14 cellular contexts compared by ENCODE assay signal in the genomic region with DNA sequence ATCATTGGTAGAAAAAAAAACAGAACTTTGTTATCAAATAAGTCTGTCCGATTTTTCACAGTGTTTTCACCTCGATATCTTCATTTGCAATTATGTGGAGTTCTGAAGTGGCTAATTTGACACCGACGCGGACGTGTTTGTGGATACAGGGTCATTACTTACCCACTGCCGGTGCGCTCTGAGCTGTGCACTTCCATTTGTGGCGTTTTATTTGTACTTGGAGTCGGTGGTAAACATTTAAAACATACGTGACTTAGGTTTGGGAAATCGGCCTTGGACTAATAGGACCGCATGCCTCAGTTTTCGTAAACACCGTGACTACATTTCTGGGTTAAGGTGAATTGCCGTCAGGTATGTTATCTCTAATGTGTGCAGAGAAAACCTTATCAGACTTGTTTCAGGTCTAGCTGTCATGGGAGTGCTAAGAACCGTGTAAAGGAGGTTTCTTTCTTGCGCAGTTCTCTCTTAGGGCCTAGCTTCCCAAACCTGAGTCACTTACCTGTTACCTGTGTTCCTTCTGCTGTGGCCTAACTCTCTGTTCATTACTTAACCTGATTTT. TPM values are rescaled to one million over a fixed set of nuclear protein-coding genes. Genes with fewer than 3 reads are reported as not detected.
DNase-seq lines count a peak whose midpoint lies in the region; ATAC-seq, FAIRE-seq and TF ChIP-seq lines count a peak whose summit lies in the region.
"Had no signal": no experiment of that assay in that cellular context is flagged by ENCODE, and none has a peak within 500 bp of the region (broad histone marks: within the 10 kb centered on the region; RNA-seq: fewer than 3 reads in every experiment).

No MANE protein-coding gene starts in this region.

- H3K4me1 ChIP-seq in HepG2 (ENCODE audit: insufficient read depth, low read length) = no peaks in the 10 kb centered on the region
- no peaks in the 10 kb centered on the region for H3K4me1 ChIP-seq in CD8-positive, alpha-beta memory T cell (ENCODE audit: insufficient read depth, low read length)
- peaks cover 17% of the 10 kb centered on the region for H3K4me1 ChIP-seq in foreskin keratinocyte
- H3K4me1 ChIP-seq: BLaER1 had no signal

- H2AFZ ChIP-seq in HepG2 (ENCODE audit: low read length) = no peak overlapping the region
- H2AFZ ChIP-seq: PC-9 had no signal

- TF ChIP-seq CTCF in HepG2 (CRISPR knock-in tag; IDR thresholded peaks at IDR 0.05) (no peak), foreskin keratinocyte (conservative IDR thresholded peaks at IDR 0.05) (no peak)

- FAIRE-seq in HepG2 (lab: Jason Lieb, UNC) = no peak
- FAIRE-seq: H54 had no signal

- POLR2A ChIA-PET in HepG2 (lab: Yijun Ruan, JAX) = no interaction called here
- POLR2A ChIA-PET in CD8-positive, alpha-beta memory T cell (lab: Charles Lee) = no interaction called here

- H3K4me1 Mint-ChIP-seq in stimulated activated naive CD8-positive, alpha-beta T cell treated with anti-CD3 and anti-CD28 coated beads, Interleukin-15, amount 100 ng/mL, for 72 hours = peaks cover 10% of the 10 kb centered on the region
- peaks cover 0 to 5% (median 3%) of the 10 kb centered on the region in 3 donors for H3K4me1 Mint-ChIP-seq in CD8-positive, alpha-beta memory T cell

- TF ChIP-seq EP300 in HepG2 (IDR thresholded peaks at IDR 0.05; ENCODE audit: low read depth in 2 of 2, low read length in 2 of 2) (no peak), HepG2 (CRISPR knock-in tag; IDR thresholded peaks at IDR 0.05; ENCODE audit: borderline replicate concordance) (no peak)

- ATAC-seq in stimulated activated naive CD8-positive, alpha-beta T cell treated with anti-CD3 and anti-CD28 coated beads, Interleukin-15, amount 100 ng/mL, for 72 hours = no peak
- no peak for ATAC-seq in stimulated activated naive CD8-positive, alpha-beta T cell treated with anti-CD3 and anti-CD28 coated beads, Interleukin-15, Interleukin-2, amounts not matched to agents 100 U/mL and 50 U/mL, for 24 hours
- ATAC-seq in HepG2 = no peak
- ATAC-seq in activated CD4-positive, CD25-positive, alpha-beta regulatory T cell treated with anti-CD3 and anti-CD28 coated beads, Interleukin-2, amount 50 U/mL, for 24 hours = no peak
- ATAC-seq in foreskin keratinocyte = no peak

- TF ChIP-seq RAD21 in HepG2 (CRISPR knock-in tag; IDR thresholded peaks at IDR 0.05) = no peak

- H3K27ac ChIP-seq in HepG2 (ENCODE audit: extremely low read length, insufficient read depth, low read length) (no peak overlapping the region), foreskin keratinocyte (no peak overlapping the region)
- no peak overlapping the region for H3K27ac ChIP-seq in CD8-positive, alpha-beta memory T cell (ENCODE audit: low read depth, low read length)
- H3K27ac ChIP-seq: BLaER1, PC-9 had no signal

- DNase-seq in stimulated activated naive CD8-positive, alpha-beta T cell treated with anti-CD3 and anti-CD28 coated beads, Interleukin-15, amount 100 ng/mL, for 72 hours = no peak
- no peak for DNase-seq in stimulated activated naive CD8-positive, alpha-beta T cell treated with anti-CD3 and anti-CD28 coated beads, Interleukin-15, Interleukin-2, amounts not matched to agents 100 U/mL and 50 U/mL, for 24 hours
- DNase-seq in NCI-H2107 treated with DMSO at 0.1 percent for 48 hours (lab: John Stamatoyannopoulos, UW; ENCODE audit: unreplicated experiment) (peak; percentile 80), HepG2 (ENCODE audit: low spot score) (no peak), foreskin keratinocyte (no peak)
- no peak for DNase-seq in CD8-positive, alpha-beta memory T cell
- DNase-seq: DMS 273 treated with DMSO at 0.1 percent for 48 hours, NCI-H226, NCI-H69, PC-9, SK-N-SH had no signal

- H4K20me1 ChIP-seq in HepG2 (ENCODE audit: insufficient read depth, low read length) = no peaks in the 10 kb centered on the region

- H3K27me3 ChIP-seq in HepG2 (ENCODE audit: control insufficient read depth in 1 of 2, insufficient read depth in 2 of 2, low read length in 2 of 2) (no peaks in the 10 kb centered on the region), foreskin keratinocyte (no peaks in the 10 kb centered on the region)
- H3K27me3 ChIP-seq in CD8-positive, alpha-beta memory T cell (ENCODE audit: insufficient read depth, low read length, poor library complexity, severe bottlenecking) = no peaks in the 10 kb centered on the region
- H3K27me3 ChIP-seq: BLaER1 had no signal

- H3K36me3 ChIP-seq in HepG2 (replicated peaks in 1 of 2; ENCODE audit: control insufficient read depth in 1 of 2, insufficient read depth in 2 of 2, low read length in 2 of 2) = peaks cover 12 to 48% of the 10 kb centered on the region in 2 experiments
- H3K36me3 ChIP-seq in CD8-positive, alpha-beta memory T cell (ENCODE audit: insufficient read depth, low read length) = peaks cover 19% of the 10 kb centered on the region

- H3K79me2 ChIP-seq in HepG2 (ENCODE audit: insufficient read depth, low read length) = no peaks in the 10 kb centered on the region

- no peak overlapping the region for H3K4me3 Mint-ChIP-seq in stimulated activated naive CD8-positive, alpha-beta T cell treated with anti-CD3 and anti-CD28 coated beads, Interleukin-15, amount 100 ng/mL, for 72 hours
- no peak overlapping the region for H3K4me3 Mint-ChIP-seq in CD8-positive, alpha-beta memory T cell

- TSS peak; percentile 1 for BruUV-seq in HepG2 (replicated peaks; lab: Mats Ljungman, UMichigan)

- TF ChIP-seq POLR2A in HepG2 (IDR thresholded peaks at IDR 0.05; ENCODE audit: insufficient read depth in 1 of 2, low read depth in 2 of 2, low read length in 2 of 2) = no peak

- no peaks in the 10 kb centered on the region for H3K27me3 Mint-ChIP-seq in stimulated activated naive CD8-positive, alpha-beta T cell treated with anti-CD3 and anti-CD28 coated beads, Interleukin-15, amount 100 ng/mL, for 72 hours
- no peaks in the 10 kb centered on the region for H3K27me3 Mint-ChIP-seq in CD8-positive, alpha-beta memory T cell

- no peak overlapping the region for H3K4me2 ChIP-seq in HepG2 (ENCODE audit: low read depth, low read length)
- H3K4me2 ChIP-seq: BLaER1, PC-9, SK-N-SH had no signal

- intact Hi-C loops in HepG2 (cut with micrococcal nuclease; ENCODE audit: unreplicated experiment) = no loop called here

- H3K9ac ChIP-seq in HepG2 (ENCODE audit: insufficient read depth, low read depth, low read length) = no peak overlapping the region
- H3K9ac ChIP-seq: BLaER1, SK-N-SH had no signal

- peaks cover 4 to 60% (median 38%) of the 10 kb centered on the region in 3 donors for H3K36me3 Mint-ChIP-seq in CD8-positive, alpha-beta memory T cell

- no peak overlapping the region for H3K4me3 ChIP-seq in HepG2 (replicated peaks in 1 of 3; ENCODE audit: insufficient read depth in 1 of 3, low read depth in 2 of 3, low read length in 3 of 3)
- no peak overlapping the region for H3K4me3 ChIP-seq in CD8-positive, alpha-beta memory T cell (ENCODE audit: low read length)
- H3K4me3 ChIP-seq: BLaER1, PC-9 had no signal

- 96% methylated on average over 18 of the region's 18 CpGs for WGBS in HepG2 (ENCODE audit: low lambda C conversion rate)

- peak overlapping the region; percentile 48 to 85 for H3K27ac Mint-ChIP-seq in stimulated activated naive CD8-positive, alpha-beta T cell treated with anti-CD3 and anti-CD28 coated beads, Interleukin-15, amount 100 ng/mL, for 72 hours
- H3K27ac Mint-ChIP-seq in CD8-positive, alpha-beta memory T cell = peak overlapping the region in 1 of 8 donors; percentile 2

- no peaks in the 10 kb centered on the region for H3K9me3 ChIP-seq in HepG2 (ENCODE audit: low read length)
- H3K9me3 ChIP-seq in CD8-positive, alpha-beta memory T cell (ENCODE audit: low read length) = no peaks in the 10 kb centered on the region
- H3K9me3 ChIP-seq: BLaER1, SK-N-SH had no signal

- CTCF ChIA-PET in HepG2 (lab: Yijun Ruan, JAX; ENCODE audit: low intra/inter-chr PET ratio, low total read pairs) = no interaction called here
- CTCF ChIA-PET in CD8-positive, alpha-beta memory T cell (lab: Charles Lee) = no interaction called here

- H3K9me3 Mint-ChIP-seq in stimulated activated naive CD8-positive, alpha-beta T cell treated with anti-CD3 and anti-CD28 coated beads, Interleukin-15, amount 100 ng/mL, for 72 hours = no peaks in the 10 kb centered on the region
- H3K9me3 Mint-ChIP-seq in CD8-positive, alpha-beta memory T cell = no peaks in the 10 kb centered on the region

- in situ Hi-C loops in HepG2 (cut with HindIII; ENCODE audit: extremely low pct_ligation_motif_present, low pct_unique_long_range_greater_than_20kb) = no loop called here

TF ChIP-seq in HepG2, 621 proteins besides CTCF, POLR2A, EP300 and RAD21:
- TF ChIP-seq RBM22 (optimal IDR thresholded peaks at IDR 0.05; ENCODE audit: low read length) (peak; percentile 19), HOXA5 (CRISPR knock-in tag; IDR thresholded peaks at IDR 0.05) (no peak), ZBTB38 (CRISPR knock-in tag; IDR thresholded peaks at IDR 0.05) (0 out of 2 replicates have a peak, but pooled peaks have one; percentile 25)

RNA-seq across cellular contexts. Expression of gene NCF1, which starts 51.7 kb away (rescaled TPM):
- not detected in 2 replicates for total RNA-seq in HepG2 (2016; rRNA removed; fragmentation: Illumina TruSeq; extraction: Trizol)
- total RNA-seq in HepG2 (2016; cell fraction: cytosol; rRNA removed; fragmentation: Illumina TruSeq; extraction: Trizol; ENCODE audit: low read depth) = not detected in 2 replicates
- total RNA-seq in HepG2 (2016; cell fraction: insoluble cytoplasmic fraction; rRNA removed; fragmentation: Illumina TruSeq; extraction: Trizol) = not detected in 2 replicates
- total RNA-seq in HepG2 (2016; cell fraction: membrane; rRNA removed; fragmentation: Illumina TruSeq; extraction: Trizol) = 0.10 TPM in 1 of 2 replicates, not detected in the other
- total RNA-seq in HepG2 (2016; cell fraction: nucleus; rRNA removed; fragmentation: Illumina TruSeq; extraction: Trizol) = not detected in 2 replicates
- 0.09 and 0.13 TPM in 2 replicates for polyA plus RNA-seq in HepG2 (2011; rRNA removed)
- polyA plus RNA-seq in HepG2 (2011; cell fraction: cytosol; rRNA removed) = 0.17 and 0.28 TPM in 2 replicates
- polyA plus RNA-seq in HepG2 (2011; cell fraction: nucleus; rRNA removed) = 0.33 and 1.7 TPM in 2 replicates
- 0.09 TPM in 1 of 2 replicates, not detected in the other for polyA plus RNA-seq in HepG2 (2012)
- polyA plus RNA-seq in HepG2 (2016; cell fraction: cytosol; fragmentation: Illumina TruSeq; extraction: Trizol; ENCODE audit: low read depth) = not detected in 2 replicates
- not detected in 2 replicates for polyA plus RNA-seq in HepG2 (2016; cell fraction: insoluble cytoplasmic fraction; fragmentation: Illumina TruSeq; extraction: Trizol; ENCODE audit: low read depth)
- not detected in 2 replicates for polyA plus RNA-seq in HepG2 (2016; cell fraction: membrane; fragmentation: Illumina TruSeq; extraction: Trizol; ENCODE audit: low read depth)
- polyA plus RNA-seq in HepG2 (2016; cell fraction: nucleus; fragmentation: Illumina TruSeq; extraction: Trizol; ENCODE audit: insufficient read depth, low read depth) = not detected in 2 replicates
- polyA minus RNA-seq in HepG2 (2011; rRNA and poly(A)+ RNA removed; ENCODE audit: low replicate concordance) = 0.37 TPM in 1 of 2 replicates, not detected in the other
- polyA minus RNA-seq in HepG2 (2011; cell fraction: cytosol; rRNA and poly(A)+ RNA removed) = not detected in 2 replicates
- polyA minus RNA-seq in HepG2 (2011; cell fraction: nucleus; rRNA and poly(A)+ RNA removed) = not detected in 2 replicates
- total RNA-seq in CD8-positive, alpha-beta memory T cell = under 1 TPM; 0.27 to 0.92 TPM
- polyA plus RNA-seq in CD8-positive, alpha-beta memory T cell = 7.7 TPM
- 0.07 and 0.32 TPM in 2 replicates for total RNA-seq in foreskin keratinocyte
- polyA plus RNA-seq in foreskin keratinocyte = 0.34 and 0.36 TPM in 2 replicates
- polyA plus RNA-seq: SK-N-SH had no signal
